Comparison of ENCODE assay signal across 15 cellular contexts in genomic region chr15:22237891-22238275, GRCh38.
A peak's percentile ranks its signal among the peaks of the same experiment; 100 is the strongest.
DNase-seq lines count a peak whose midpoint lies in the region; ATAC-seq and TF ChIP-seq lines count a peak whose summit lies in the region.
"Had no signal": no experiment of that assay in that cellular context is flagged by ENCODE, and none has a peak within 500 bp of the region (broad histone marks: within the 10 kb centered on the region; RNA-seq: fewer than 3 reads in every experiment).

No MANE protein-coding gene starts in this region.

- H3K36me3 Mint-ChIP-seq in glutamatergic neuron (ENCODE audit: unreplicated experiment): peaks cover 31% of the 10 kb centered on the region

- TF ChIP-seq CTCF in right atrium auricular region (IDR thresholded peaks at IDR 0.05) (no peak), RWPE2 (IDR thresholded peaks at IDR 0.05; ENCODE audit: poor library complexity, severe bottlenecking) (no peak), glutamatergic neuron (IDR thresholded peaks at IDR 0.05; ENCODE audit: partially characterized antibody, unreplicated experiment) (no peak)

- no peak overlapping the region for H3K4me3 Mint-ChIP-seq in glutamatergic neuron (ENCODE audit: unreplicated experiment)
- H3K4me3 Mint-ChIP-seq: CD8-positive, alpha-beta memory T cell; HFFc6 had no signal

- H3K4me1 Mint-ChIP-seq in glutamatergic neuron (ENCODE audit: low read depth, unreplicated experiment): no peaks in the 10 kb centered on the region

- H3K36me3 ChIP-seq in right atrium auricular region: no peaks in the 10 kb centered on the region
- no peaks in the 10 kb centered on the region for H3K36me3 ChIP-seq in RWPE2 (ENCODE audit: low read depth)
- H3K36me3 ChIP-seq: BLaER1 had no signal

- H3K27me3 Mint-ChIP-seq in glutamatergic neuron (ENCODE audit: unreplicated experiment): peaks cover 36% of the 10 kb centered on the region

- H3K27ac ChIP-seq in right cardiac atrium (ENCODE audit: low read length): peak overlapping the region; percentile 0
- no peak overlapping the region for H3K27ac ChIP-seq in right atrium auricular region
- peak overlapping the region; percentile 58 for H3K27ac ChIP-seq in RWPE2 (ENCODE audit: poor library complexity, severe bottlenecking)
- H3K27ac ChIP-seq: BLaER1 had no signal

- H3K27me3 ChIP-seq in right cardiac atrium (ENCODE audit: control insufficient read depth, insufficient read depth) (no peaks in the 10 kb centered on the region), right atrium auricular region (no peaks in the 10 kb centered on the region), RWPE2 (ENCODE audit: insufficient read depth, poor library complexity, severe bottlenecking) (no peaks in the 10 kb centered on the region)
- H3K27me3 ChIP-seq: BLaER1 had no signal

- peaks cover 67% of the 10 kb centered on the region for H3K9me3 Mint-ChIP-seq in glutamatergic neuron (ENCODE audit: unreplicated experiment)
- H3K9me3 Mint-ChIP-seq: CD8-positive, alpha-beta memory T cell had no signal

- H3K4me3 ChIP-seq in right cardiac atrium (ENCODE audit: low read length) (no peak overlapping the region), right atrium auricular region (no peak overlapping the region), RWPE2 (ENCODE audit: severe bottlenecking) (no peak overlapping the region)
- H3K4me3 ChIP-seq: BLaER1 had no signal

- no peak for ATAC-seq in right cardiac atrium
- ATAC-seq in RWPE2 (ENCODE audit: low read depth): no peak
- ATAC-seq: HepG2 had no signal

- H3K9me3 ChIP-seq in right cardiac atrium (ENCODE audit: control insufficient read depth, low read length) (no peaks in the 10 kb centered on the region), right atrium auricular region (no peaks in the 10 kb centered on the region), RWPE2 (ENCODE audit: severe bottlenecking) (no peaks in the 10 kb centered on the region)
- H3K9me3 ChIP-seq: Caco-2 had no signal

- peak overlapping the region; percentile 28 for H3K27ac Mint-ChIP-seq in glutamatergic neuron (ENCODE audit: unreplicated experiment)
- H3K27ac Mint-ChIP-seq: HFFc6 had no signal

- intact Hi-C loops in right cardiac atrium (cut with DNase I): no loop called here

- DNase-seq in right cardiac atrium: no peak
- DNase-seq in right atrium auricular region (ENCODE audit: low spot score): no peak
- DNase-seq in RWPE2 (ENCODE audit: low spot score): no peak
- DNase-seq in glutamatergic neuron: no peak
- DNase-seq in NCI-H2029 treated with DMSO at 0.1 percent for 48 hours (lab: John Stamatoyannopoulos, UW): no peak
- no peak for DNase-seq in activated CD4-positive, CD25-positive, alpha-beta regulatory T cell treated with anti-CD3 and anti-CD28 coated beads, Interleukin-2, amount 50 U/mL, for 72 hours
- DNase-seq in stimulated activated CD4-positive, alpha-beta T cell treated with anti-CD3 and anti-CD28 coated beads, Interleukin-15, amount 100 ng/mL, for 24 hours: no peak
- DNase-seq: Caco-2, DND-41, GF-D8, HCEC 1CT, HFFc6 had no signal

- WGBS in right cardiac atrium: 60% methylated on average over 9 of the region's 9 CpGs

- no peaks in the 10 kb centered on the region for H3K4me1 ChIP-seq in right cardiac atrium (ENCODE audit: control insufficient read depth, insufficient read depth, low read length)
- no peaks in the 10 kb centered on the region for H3K4me1 ChIP-seq in right atrium auricular region
- H3K4me1 ChIP-seq in RWPE2 (ENCODE audit: insufficient read depth, poor library complexity, severe bottlenecking): peaks cover 13% of the 10 kb centered on the region
- H3K4me1 ChIP-seq: Caco-2 had no signal

Comparison
In these comparisons a context has a peak if more than half of its experiments do, and no peak if none do; other contexts are left out.
1. H3K27ac ChIP-seq: peak in right cardiac atrium (single experiment) and RWPE2 (single experiment); none in right atrium auricular region (0 of 2).